In the genomic region with DNA sequence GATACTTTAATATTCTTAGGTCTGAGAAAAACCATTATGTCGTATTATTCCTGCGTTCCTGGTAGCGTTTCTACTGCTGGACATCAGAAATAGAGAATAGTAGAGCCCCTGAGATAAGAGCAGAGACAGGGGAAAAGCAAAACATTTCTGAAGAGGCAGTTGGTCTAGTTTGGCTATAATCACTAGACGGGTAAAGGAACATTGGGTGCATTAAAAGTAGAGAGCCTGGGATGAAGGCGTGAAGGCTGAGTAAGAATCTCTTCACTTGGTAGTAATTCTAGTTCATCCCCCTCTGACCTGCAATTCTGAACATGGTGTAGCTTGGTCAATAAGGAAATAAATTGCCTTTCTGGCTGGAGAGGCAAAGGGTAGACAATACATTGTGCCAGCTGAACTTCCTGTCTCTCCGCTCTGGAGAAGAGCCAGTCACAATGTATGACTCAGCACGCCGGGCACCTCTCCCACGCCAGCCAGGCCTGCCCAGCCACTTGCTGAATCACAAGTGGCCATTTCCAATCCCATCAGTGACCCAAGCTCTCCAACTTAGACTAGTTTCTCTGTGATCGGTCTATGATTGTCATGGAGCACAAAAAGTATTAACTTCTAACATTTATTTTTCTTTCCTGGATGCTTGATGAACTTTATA, we compare ENCODE assay signal across 9 cellular contexts.
DNase-seq lines count a peak whose midpoint lies in the region; ATAC-seq and TF ChIP-seq lines count a peak whose summit lies in the region.
"Had no signal": no experiment of that assay in that cellular context is flagged by ENCODE, and none has a peak within 500 bp of the region (broad histone marks: within the 10 kb centered on the region; RNA-seq: fewer than 3 reads in every experiment).

No MANE protein-coding gene starts in this region.

- ATAC-seq in heart left ventricle (peak in 3 of 4 donors; percentile 50 to 62 (median 59)), GM18873 (IDR thresholded peaks at IDR 0.05; ENCODE audit: low FRiP score, unreplicated experiment) (no peak), HG02588 (IDR thresholded peaks at IDR 0.05; ENCODE audit: unreplicated experiment) (no peak)

- no peaks in the 10 kb centered on the region for H3K36me3 ChIP-seq in heart left ventricle
- no peaks in the 10 kb centered on the region for H3K36me3 ChIP-seq in CD8-positive, alpha-beta memory T cell (ENCODE audit: insufficient read depth, low read length)

- WGBS in heart left ventricle, 4 donors: 72 to 85% (median 73%) methylated on average over 10 of the region's 10 CpGs

- no peaks in the 10 kb centered on the region for H3K36me3 Mint-ChIP-seq in CD8-positive, alpha-beta memory T cell

- H3K4me1 Mint-ChIP-seq in CD8-positive, alpha-beta memory T cell: no peaks in the 10 kb centered on the region
- H3K4me1 Mint-ChIP-seq: activated B cell treated with CpG ODN at 0.5 μM for 24 hours had no signal

- no peaks in the 10 kb centered on the region for H3K27me3 ChIP-seq in heart left ventricle
- H3K27me3 ChIP-seq in CD8-positive, alpha-beta memory T cell (ENCODE audit: insufficient read depth, low read length, poor library complexity, severe bottlenecking): no peaks in the 10 kb centered on the region

- intact Hi-C loops in heart left ventricle (cut with DNase I): no loop called here

- CTCF ChIA-PET in CD8-positive, alpha-beta memory T cell (lab: Charles Lee): no interaction called here

- TF ChIP-seq CTCF in AG09309 (IDR thresholded peaks at IDR 0.05; ENCODE audit: control insufficient read depth, insufficient read depth, low read depth, low read length, missing control alignments) (no peak), heart left ventricle (IDR thresholded peaks at IDR 0.05) (no peak)

- TF ChIP-seq POLR2A in heart left ventricle (IDR thresholded peaks at IDR 0.05): no peak

- peak; percentile 7 for DNase-seq in AG09309 (ENCODE audit: low read depth)
- DNase-seq in LoVo (ENCODE audit: low spot score): peak; percentile 83
- peak; percentile 80 for DNase-seq in SW480 (ENCODE audit: low spot score)
- DNase-seq in heart left ventricle: peak in 3 of 5 donors; percentile 28 to 65 (median 29)
- DNase-seq in superior temporal gyrus (ENCODE audit: extremely low spot score): peak; percentile 16
- no peak for DNase-seq in CD8-positive, alpha-beta memory T cell
- DNase-seq: activated B cell treated with CpG ODN at 0.5 μM for 24 hours had no signal

- peaks cover 0 to 2% (median 0%) of the 10 kb centered on the region in 5 donors for H3K9me3 Mint-ChIP-seq in CD8-positive, alpha-beta memory T cell
- H3K9me3 Mint-ChIP-seq: activated B cell treated with CpG ODN at 0.5 μM for 24 hours had no signal

- H3K4me3 Mint-ChIP-seq in CD8-positive, alpha-beta memory T cell: no peak overlapping the region
- H3K4me3 Mint-ChIP-seq: activated B cell treated with CpG ODN at 0.5 μM for 24 hours had no signal

- no peak overlapping the region for H3K27ac ChIP-seq in heart left ventricle
- no peak overlapping the region for H3K27ac ChIP-seq in CD8-positive, alpha-beta memory T cell (ENCODE audit: low read depth, low read length)

- H3K9me3 ChIP-seq in heart left ventricle: no peaks in the 10 kb centered on the region
- H3K9me3 ChIP-seq in CD8-positive, alpha-beta memory T cell (ENCODE audit: low read length): no peaks in the 10 kb centered on the region

- H3K4me1 ChIP-seq in heart left ventricle: no peaks in the 10 kb centered on the region
- no peaks in the 10 kb centered on the region for H3K4me1 ChIP-seq in CD8-positive, alpha-beta memory T cell (ENCODE audit: insufficient read depth, low read length)

- POLR2A ChIA-PET in CD8-positive, alpha-beta memory T cell (lab: Charles Lee): no interaction called here

- H3K27ac Mint-ChIP-seq in CD8-positive, alpha-beta memory T cell: no peak overlapping the region
- H3K27ac Mint-ChIP-seq: activated B cell treated with CpG ODN at 0.5 μM for 24 hours had no signal

- H3K27me3 Mint-ChIP-seq in CD8-positive, alpha-beta memory T cell: no peaks in the 10 kb centered on the region
- H3K27me3 Mint-ChIP-seq: activated B cell treated with CpG ODN at 0.5 μM for 24 hours had no signal

- H3K4me3 ChIP-seq in AG09309 (ENCODE audit: control insufficient read depth, low read depth, low read length): no peak overlapping the region
- H3K4me3 ChIP-seq in heart left ventricle: no peak overlapping the region
- H3K4me3 ChIP-seq in CD8-positive, alpha-beta memory T cell (ENCODE audit: low read length): no peak overlapping the region

Comparison
In these comparisons a context has a peak if more than half of its experiments do, and no peak if none do; other contexts are left out.
1. DNase-seq: peak in AG09309 (single experiment), LoVo (single experiment), SW480 (single experiment), heart left ventricle (3 of 5) and superior temporal gyrus (single experiment); none in CD8-positive, alpha-beta memory T cell (0 of 5).
2. ATAC-seq: peak in heart left ventricle (3 of 4); none in GM18873 (single experiment) and HG02588 (single experiment).